In the genomic region with DNA sequence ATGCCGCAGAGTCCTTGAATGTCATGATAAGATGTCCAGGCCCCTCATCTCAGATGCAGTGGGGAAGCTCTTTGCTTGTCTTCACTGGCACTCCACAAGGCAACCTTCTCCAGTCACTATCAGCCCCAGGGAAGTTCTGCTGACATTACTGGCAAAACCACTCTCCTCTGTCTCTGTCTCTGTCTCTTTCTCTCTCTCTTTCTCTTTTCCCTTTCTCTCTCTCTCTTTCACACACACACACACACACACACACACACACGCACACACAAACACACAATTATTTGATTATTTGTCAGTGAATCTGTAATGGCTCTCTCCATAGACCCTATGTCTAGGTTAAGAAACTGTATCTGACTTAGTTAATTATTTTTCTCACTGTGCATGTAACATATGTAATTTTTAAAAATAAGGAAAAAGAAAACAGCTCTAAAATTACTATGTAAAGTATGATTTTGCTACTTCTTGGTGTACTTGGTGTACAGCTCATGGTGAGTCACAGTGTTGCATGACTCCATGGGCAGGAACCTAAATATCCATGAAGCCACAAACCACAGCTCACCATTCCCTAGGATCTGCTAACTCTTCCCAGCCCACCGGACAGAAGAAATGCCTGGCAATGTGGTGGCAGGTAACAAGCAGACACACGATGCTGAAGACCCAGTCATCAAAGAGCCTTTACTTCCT, we compare ENCODE assay signal across 13 cellular contexts.
A peak's percentile ranks its signal among the peaks of the same experiment; 100 is the strongest.
DNase-seq lines count a peak whose midpoint lies in the region; ATAC-seq, FAIRE-seq and TF ChIP-seq lines count a peak whose summit lies in the region.
"Had no signal": no experiment of that assay in that cellular context is flagged by ENCODE, and none has a peak within 500 bp of the region (broad histone marks: within the 10 kb centered on the region; RNA-seq: fewer than 3 reads in every experiment).

No MANE protein-coding gene starts in this region.

- dilution Hi-C loops in endothelial cell of umbilical vein (cut with MboI; ENCODE audit: extremely low pct_ligation_motif_present, low sequenced_read_pairs): no loop called here

- H3K36me3 ChIP-seq in endothelial cell of umbilical vein (ENCODE audit: control insufficient read depth in 2 of 2, extremely low read depth in 1 of 2, insufficient read depth in 2 of 2, low read length in 2 of 2) (no peaks in the 10 kb centered on the region), osteoblast (ENCODE audit: insufficient read depth, low read length) (no peaks in the 10 kb centered on the region)
- H3K36me3 ChIP-seq: pancreas, thoracic aorta had no signal

- H3K27me3 ChIP-seq in endothelial cell of umbilical vein (ENCODE audit: control insufficient read depth in 2 of 2, insufficient read depth in 2 of 2, low read length in 2 of 2) (no peaks in the 10 kb centered on the region), osteoblast (ENCODE audit: insufficient read depth, low read length) (no peaks in the 10 kb centered on the region)
- H3K27me3 ChIP-seq: pancreas had no signal

- no peaks in the 10 kb centered on the region for H3K4me1 ChIP-seq in endothelial cell of umbilical vein (ENCODE audit: control insufficient read depth, extremely low read depth, insufficient read depth, low read length)
- peaks cover 37% of the 10 kb centered on the region for H3K4me1 ChIP-seq in osteoblast (ENCODE audit: insufficient read depth, low read length)
- H3K4me1 ChIP-seq: pancreas had no signal

- BruUV-seq in endothelial cell of umbilical vein (replicated peaks; lab: Mats Ljungman, UMichigan): no TSS peak

- H3K9me1 ChIP-seq in endothelial cell of umbilical vein (replicated peaks; ENCODE audit: control insufficient read depth, extremely low read depth, insufficient read depth, low read length): no peaks in the 10 kb centered on the region

- H3K9ac ChIP-seq in endothelial cell of umbilical vein (replicated peaks; ENCODE audit: extremely low read depth, insufficient read depth, low read length): no peak overlapping the region

- H3K4me2 ChIP-seq in endothelial cell of umbilical vein (ENCODE audit: insufficient read depth, low read length) (no peak overlapping the region), osteoblast (ENCODE audit: insufficient read depth, low read length) (peak overlapping the region; percentile 55)

- peak; percentile 98 for FAIRE-seq in RCC 7860 (lab: Jason Lieb, UNC)
- FAIRE-seq in endothelial cell of umbilical vein (lab: Jason Lieb, UNC): no peak
- FAIRE-seq: frontal cortex, pancreas had no signal

- TF ChIP-seq POLR2A in endothelial cell of umbilical vein (IDR thresholded peaks at IDR 0.05; ENCODE audit: low read depth, low read length): no peak

- ATAC-seq in GM21515 (IDR thresholded peaks at IDR 0.05; ENCODE audit: unreplicated experiment): no peak
- no peak for ATAC-seq in HG02623 (IDR thresholded peaks at IDR 0.05; ENCODE audit: unreplicated experiment)

- H3K27ac ChIP-seq in endothelial cell of umbilical vein (ENCODE audit: insufficient read depth, low read depth, low read length): no peak overlapping the region
- H3K27ac ChIP-seq in osteoblast (ENCODE audit: low read depth, low read length): peak overlapping the region; percentile 65
- H3K27ac ChIP-seq: pancreas, thoracic aorta had no signal

- H2AFZ ChIP-seq in endothelial cell of umbilical vein (ENCODE audit: low read depth, low read length) (no peak overlapping the region), osteoblast (ENCODE audit: low read length) (peak overlapping the region; percentile 34)

- no peaks in the 10 kb centered on the region for H3K79me2 ChIP-seq in endothelial cell of umbilical vein (ENCODE audit: control insufficient read depth, insufficient read depth, low read length)
- H3K79me2 ChIP-seq in osteoblast (ENCODE audit: insufficient read depth, low read length): no peaks in the 10 kb centered on the region

- no peaks in the 10 kb centered on the region for H3K9me3 ChIP-seq in endothelial cell of umbilical vein (replicated peaks; ENCODE audit: control insufficient read depth, insufficient read depth, low read length)
- no peaks in the 10 kb centered on the region for H3K9me3 ChIP-seq in osteoblast (ENCODE audit: low read depth, low read length)
- H3K9me3 ChIP-seq: pancreas, thoracic aorta had no signal

- TF ChIP-seq CTCF in endothelial cell of umbilical vein (IDR thresholded peaks at IDR 0.05; ENCODE audit: extremely low read depth in 1 of 2, insufficient read depth in 1 of 2, low read depth in 1 of 2, low read length in 2 of 2): no peak
- TF ChIP-seq CTCF in osteoblast (IDR thresholded peaks at IDR 0.05; ENCODE audit: extremely low read depth, low read depth, low read length): no peak

- no peak overlapping the region for H3K4me3 ChIP-seq in endothelial cell of umbilical vein (replicated peaks in 1 of 3; ENCODE audit: insufficient read depth in 1 of 3, low read depth in 1 of 3, low read length in 3 of 3)
- no peak overlapping the region for H3K4me3 ChIP-seq in osteoblast (ENCODE audit: insufficient read depth, low read length)
- H3K4me3 ChIP-seq: pancreas, thoracic aorta had no signal

- intact Hi-C loops in endothelial cell of umbilical vein (cut with micrococcal nuclease): no loop called here

- POLR2A ChIA-PET in endothelial cell of umbilical vein (lab: Charles Lee): no interaction called here

- H4K20me1 ChIP-seq in endothelial cell of umbilical vein (replicated peaks; ENCODE audit: control insufficient read depth, extremely low read depth, insufficient read depth, low read length) (no peaks in the 10 kb centered on the region), osteoblast (ENCODE audit: insufficient read depth, low read length) (no peaks in the 10 kb centered on the region)

- CTCF ChIA-PET in endothelial cell of umbilical vein (lab: Charles Lee): no interaction called here

- DNase-seq in EH (ENCODE audit: low read depth): peak; percentile 97
- peak; percentile 96 for DNase-seq in RCC 7860 (ENCODE audit: low spot score)
- no peak for DNase-seq in endothelial cell of umbilical vein (ENCODE audit: low read depth, low spot score)
- peak; percentile 91 for DNase-seq in osteoblast (ENCODE audit: insufficient read length, low spot score, missing footprints)
- no peak for DNase-seq in COLO668 (lab: John Stamatoyannopoulos, UW; ENCODE audit: unreplicated experiment)
- no peak for DNase-seq in putamen (ENCODE audit: low spot score)
- DNase-seq: aorta, NCI-H187 treated with DMSO at 0.1 percent for 48 hours, pancreas had no signal

TF ChIP-seq in endothelial cell of umbilical vein, 7 proteins besides CTCF, POLR2A, EP300 and RAD21:
- TF ChIP-seq FOS (IDR thresholded peaks at IDR 0.05; ENCODE audit: borderline replicate concordance, insufficient read depth, low read length): peak; percentile 39
- TF ChIP-seq JUN (IDR thresholded peaks at IDR 0.05; ENCODE audit: borderline replicate concordance, insufficient read depth, insufficient read length, low read depth): no peak

Comparison
In these comparisons a context has a peak if more than half of its experiments do, and no peak if none do; other contexts are left out.
1. DNase-seq: peak in EH (single experiment), RCC 7860 (single experiment) and osteoblast (single experiment); none in endothelial cell of umbilical vein (single experiment), COLO668 (single experiment) and putamen (single experiment).